22 cellular contexts compared by ENCODE assay signal in the genomic region with DNA sequence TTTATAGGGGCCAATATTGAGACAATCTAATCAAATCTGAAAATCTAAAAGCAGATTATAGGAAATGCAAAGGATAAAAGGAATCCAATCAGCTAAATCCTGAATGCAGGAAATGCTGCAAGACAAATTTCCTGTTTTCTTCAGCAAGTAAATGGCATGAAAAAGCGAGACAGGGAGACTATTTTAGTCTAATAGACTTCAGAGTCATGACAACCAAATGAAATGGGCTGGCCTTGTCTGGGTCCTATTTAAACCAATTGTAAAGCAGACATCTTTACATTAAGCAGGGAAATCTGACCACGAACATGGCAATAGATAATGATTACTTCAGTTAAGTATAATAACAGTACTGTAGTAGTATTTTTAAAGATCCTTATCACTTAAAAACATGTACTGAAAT. TPM values are rescaled to one million over a fixed set of nuclear protein-coding genes. Genes with fewer than 3 reads are reported as not detected.
DNase-seq lines count a peak whose midpoint lies in the region; ATAC-seq and TF ChIP-seq lines count a peak whose summit lies in the region.
"Had no signal": no experiment of that assay in that cellular context is flagged by ENCODE, and none has a peak within 500 bp of the region (broad histone marks: within the 10 kb centered on the region; RNA-seq: fewer than 3 reads in every experiment).

No MANE protein-coding gene starts in this region.

- no peaks in the 10 kb centered on the region for H3K9me3 ChIP-seq in SK-N-SH
- H3K9me3 ChIP-seq in GM23248 (ENCODE audit: low read depth) = no peaks in the 10 kb centered on the region
- H3K9me3 ChIP-seq: breast epithelium, left lung, MG63, right atrium auricular region, SJSA1, upper lobe of left lung had no signal

- H3K4me1 ChIP-seq in SK-N-SH (ENCODE audit: control insufficient read depth in 1 of 2, insufficient read depth in 2 of 2, low read depth in 1 of 2, low read length in 1 of 2) = peaks cover 0 to 8% of the 10 kb centered on the region in 2 experiments; a peak in 2 of 4 replicates
- no peaks in the 10 kb centered on the region for H3K4me1 ChIP-seq in GM23248 (ENCODE audit: insufficient read depth)
- H3K4me1 ChIP-seq: SJSA1 had no signal

- H3K27me3 Mint-ChIP-seq in activated CD8-positive, alpha-beta T cell treated with anti-CD3 and anti-CD28 coated beads for 36 hours = no peaks in the 10 kb centered on the region
- no peaks in the 10 kb centered on the region for H3K27me3 Mint-ChIP-seq in mesothelial cell of epicardium (ENCODE audit: low read depth)

- H3F3A ChIP-seq in SK-N-SH (replicated peaks; ENCODE audit: insufficient read depth) = peaks cover 23% of the 10 kb centered on the region
- no peaks in the 10 kb centered on the region for H3F3A ChIP-seq in GM23248 (ENCODE audit: insufficient read depth)

- H3K4me3 Mint-ChIP-seq in activated CD8-positive, alpha-beta T cell treated with anti-CD3 and anti-CD28 coated beads for 36 hours = peak overlapping the region; percentile 52
- H3K4me3 Mint-ChIP-seq in mesothelial cell of epicardium = peak overlapping the region; percentile 40

- H3K9me2 ChIP-seq in SK-N-SH (no peaks in the 10 kb centered on the region), GM23248 (ENCODE audit: insufficient read depth) (no peaks in the 10 kb centered on the region)

- TF ChIP-seq CTCF in SK-N-SH (IDR thresholded peaks at IDR 0.05) (no peak), mesothelial cell of epicardium (IDR thresholded peaks at IDR 0.05; ENCODE audit: unreplicated experiment) (no peak)
- no peak for TF ChIP-seq CTCF in activated CD8-positive, alpha-beta T cell treated with anti-CD3 and anti-CD28 coated beads for 36 hours (IDR thresholded peaks at IDR 0.05)

- H3K9me3 Mint-ChIP-seq in activated CD8-positive, alpha-beta T cell treated with anti-CD3 and anti-CD28 coated beads for 36 hours = no peaks in the 10 kb centered on the region
- no peaks in the 10 kb centered on the region for H3K9me3 Mint-ChIP-seq in mesothelial cell of epicardium

- no peak for ATAC-seq in SK-N-SH treated with all-trans-retinoic acid at 6 μM for 48 hours
- no peak for ATAC-seq in activated CD8-positive, alpha-beta T cell treated with anti-CD3 and anti-CD28 coated beads for 36 hours
- ATAC-seq in HG03039 (IDR thresholded peaks at IDR 0.05; ENCODE audit: unreplicated experiment) = no peak
- no peak for ATAC-seq in HG02678 (IDR thresholded peaks at IDR 0.05; ENCODE audit: unreplicated experiment)
- ATAC-seq: left lung had no signal

- H3K9ac ChIP-seq in SK-N-SH (no peak overlapping the region), GM23248 (no peak overlapping the region)

- in situ Hi-C loops in GM23248 (cut with MboI) = no loop called here

- H3K27ac Mint-ChIP-seq in activated CD8-positive, alpha-beta T cell treated with anti-CD3 and anti-CD28 coated beads for 36 hours = peak overlapping the region; percentile 63
- peak overlapping the region; percentile 37 for H3K27ac Mint-ChIP-seq in mesothelial cell of epicardium

- H3K4me1 Mint-ChIP-seq in activated CD8-positive, alpha-beta T cell treated with anti-CD3 and anti-CD28 coated beads for 36 hours (ENCODE audit: low read depth) = peaks cover 29% of the 10 kb centered on the region
- peaks cover 18% of the 10 kb centered on the region for H3K4me1 Mint-ChIP-seq in mesothelial cell of epicardium

- no peak for TF ChIP-seq EP300 in SK-N-SH (IDR thresholded peaks at IDR 0.05; ENCODE audit: borderline replicate concordance in 1 of 2, low read depth in 1 of 2, low read length in 1 of 2)

- CTCF ChIA-PET in SK-N-SH (lab: Yijun Ruan, JAX) = interaction anchor here (0.8 to 1.6 kb wide), 3 partner anchors 47 to 156 kb away, joined by 3 to 6 read pairs (median 3); no protein-coding TSS in a partner anchor
- CTCF ChIA-PET in activated CD8-positive, alpha-beta T cell treated with anti-CD3 and anti-CD28 coated beads for 36 hours (lab: Charles Lee) = interaction anchor here (1.3 to 1.6 kb wide), 3 partner anchors 67 to 106 kb away, joined by 3 to 5 read pairs (median 3); no protein-coding TSS in a partner anchor

- no peak for DNase-seq in SK-N-SH
- no peak for DNase-seq in GM23248
- DNase-seq in activated CD8-positive, alpha-beta T cell treated with anti-CD3 and anti-CD28 coated beads for 36 hours = no peak
- no peak for DNase-seq in mesothelial cell of epicardium (ENCODE audit: low spot score in 2 of 2, unreplicated experiment in 2 of 2)
- no peak for DNase-seq in C1 segment of cervical spinal cord (lab: John Stamatoyannopoulos, UW)
- DNase-seq: 8988T; COR-L47; effector CD4-positive, alpha-beta T cell; left lung; MG63; NCI-H226; stimulated activated CD4-positive, alpha-beta T cell treated with anti-CD3 and anti-CD28 coated beads, Interleukin-4, amount 100 ng/mL, for 1 hour; upper lobe of left lung; WERI-Rb-1 had no signal

- peaks cover 30% of the 10 kb centered on the region for H3K36me3 Mint-ChIP-seq in activated CD8-positive, alpha-beta T cell treated with anti-CD3 and anti-CD28 coated beads for 36 hours (ENCODE audit: low read depth)
- peaks cover 17% of the 10 kb centered on the region for H3K36me3 Mint-ChIP-seq in mesothelial cell of epicardium

- peak overlapping the region; percentile 80 for H3K4me2 ChIP-seq in SK-N-SH
- peak overlapping the region; percentile 85 for H3K4me2 ChIP-seq in GM23248 (ENCODE audit: unreplicated experiment)

- no peak overlapping the region for H2AFZ ChIP-seq in SK-N-SH (ENCODE audit: low read depth)
- H2AFZ ChIP-seq in GM23248 = no peak overlapping the region

- peaks cover 40% of the 10 kb centered on the region for H3K79me2 ChIP-seq in SK-N-SH (ENCODE audit: insufficient read depth)
- H3K79me2 ChIP-seq in GM23248 (ENCODE audit: insufficient read depth) = peaks cover 41% of the 10 kb centered on the region

- H3K4me3 ChIP-seq in SK-N-SH (ENCODE audit: low read depth in 2 of 2, low read length in 1 of 2) (0 out of 4 replicates have a peak overlapping the region, but pooled peaks of 1 of the 2 experiments have one; percentile 14), GM23248 (no peak overlapping the region)
- H3K4me3 ChIP-seq: SJSA1 had no signal

- H3K27me3 ChIP-seq in SK-N-SH (ENCODE audit: insufficient read depth) (no peaks in the 10 kb centered on the region), GM23248 (replicated peaks; ENCODE audit: insufficient read depth) (no peaks in the 10 kb centered on the region)
- H3K27me3 ChIP-seq: breast epithelium, left lung, MG63, right atrium auricular region, SJSA1, upper lobe of left lung had no signal

- no peak for TF ChIP-seq RAD21 in SK-N-SH (IDR thresholded peaks at IDR 0.05; ENCODE audit: low read length)

- intact Hi-C loops in activated CD8-positive, alpha-beta T cell treated with anti-CD3 and anti-CD28 coated beads for 36 hours (cut with micrococcal nuclease) = no loop called here

- H3K36me3 ChIP-seq in SK-N-SH (replicated peaks in 1 of 2; ENCODE audit: control insufficient read depth in 1 of 2, insufficient read depth in 2 of 2, low read length in 1 of 2) (peaks cover 21 to 52% of the 10 kb centered on the region in 2 experiments), GM23248 (ENCODE audit: low read depth) (peaks cover 6% of the 10 kb centered on the region; the same call in 1 of the 2 replicates)
- H3K36me3 ChIP-seq: breast epithelium had no signal

- WGBS in SK-N-SH (ENCODE audit: low lambda C conversion rate) = 74% methylated on average over 2 of the region's 2 CpGs
- WGBS in GM23248 (ENCODE audit: low coverage in 1 of 2, low lambda C conversion rate in 2 of 2, missing lambda C conversion rate in 2 of 2), 2 experiments = 79% methylated on average over 2 of the region's 2 CpGs

- H4K20me1 ChIP-seq in SK-N-SH (ENCODE audit: insufficient read depth) (no peaks in the 10 kb centered on the region), GM23248 (ENCODE audit: insufficient read depth) (no peaks in the 10 kb centered on the region)

- POLR2A ChIA-PET in SK-N-SH (lab: Yijun Ruan, JAX) = no interaction called here
- POLR2A ChIA-PET in activated CD8-positive, alpha-beta T cell treated with anti-CD3 and anti-CD28 coated beads for 36 hours (lab: Charles Lee) = interaction anchor here (0.9 to 5.1 kb wide), 3 partner anchors 11 to 23 kb away, joined by 3 to 46 read pairs (median 3); partner anchors contain the start of gene ARMC8

- H3K27ac ChIP-seq in SK-N-SH (ENCODE audit: low read depth in 2 of 2, low read length in 1 of 2) = no peak overlapping the region
- H3K27ac ChIP-seq in GM23248 = no peak overlapping the region
- H3K27ac ChIP-seq: breast epithelium, left lung, right atrium auricular region, SJSA1, upper lobe of left lung, WERI-Rb-1 had no signal

RNA-seq across cellular contexts. Expression of gene DBR1, which starts 2.1 kb away (rescaled TPM):
- polyA plus RNA-seq in SK-N-SH (2012; rRNA removed) (9.2 and 10.1 TPM in 2 replicates), GM23248 (2016; fragmentation: Nextera tagmentation; extraction: Ambion mirVana) (12.1 and 12.3 TPM in 2 replicates)
- polyA plus RNA-seq in SK-N-SH (2012; cell fraction: cytosol; rRNA removed) = 12.1 and 12.4 TPM in 2 replicates
- polyA plus RNA-seq in SK-N-SH (2012; cell fraction: nucleus; rRNA removed) = 5.8 and 8.5 TPM in 2 replicates
- 14.7 and 16.9 TPM in 2 replicates for total RNA-seq in GM23248 (2014; rRNA removed; shearing (Covaris generic))
- 10 to 100 TPM; 21.2 to 22.7 TPM for total RNA-seq in activated CD8-positive, alpha-beta T cell treated with anti-CD3 and anti-CD28 coated beads for 36 hours
- total RNA-seq in mesothelial cell of epicardium = 19.3 to 21.1 TPM (median 21.0 TPM) in 3 replicates

RNA-seq across cellular contexts. Expression of gene ARMC8, which starts 14.5 kb away (rescaled TPM):
- polyA plus RNA-seq in SK-N-SH (2012; rRNA removed) (35.5 and 39.2 TPM in 2 replicates), GM23248 (2016; fragmentation: Nextera tagmentation; extraction: Ambion mirVana) (30.1 and 31.2 TPM in 2 replicates)
- 33.6 and 35.7 TPM in 2 replicates for polyA plus RNA-seq in SK-N-SH (2012; cell fraction: cytosol; rRNA removed)
- 43.9 and 57.2 TPM in 2 replicates for polyA plus RNA-seq in SK-N-SH (2012; cell fraction: nucleus; rRNA removed)
- total RNA-seq in GM23248 (2014; rRNA removed; shearing (Covaris generic)) = 29.2 and 32.9 TPM in 2 replicates
- 10 to 100 TPM; 48.1 to 51.4 TPM for total RNA-seq in activated CD8-positive, alpha-beta T cell treated with anti-CD3 and anti-CD28 coated beads for 36 hours
- total RNA-seq in mesothelial cell of epicardium = 48.8 to 53.2 TPM (median 50.6 TPM) in 3 replicates

RNA-seq across cellular contexts. Expression of gene A4GNT, which starts 40.4 kb away (rescaled TPM):
- polyA plus RNA-seq in SK-N-SH (2012; rRNA removed) = not detected in 2 replicates
- not detected in 2 replicates for polyA plus RNA-seq in SK-N-SH (2012; cell fraction: cytosol; rRNA removed)
- not detected in 2 replicates for polyA plus RNA-seq in SK-N-SH (2012; cell fraction: nucleus; rRNA removed)
- total RNA-seq in GM23248 (2014; rRNA removed; shearing (Covaris generic)) = not detected in 2 replicates
- 0.14 TPM in 1 of 2 replicates, not detected in the other for polyA plus RNA-seq in GM23248 (2016; fragmentation: Nextera tagmentation; extraction: Ambion mirVana)
- not detected for total RNA-seq in activated CD8-positive, alpha-beta T cell treated with anti-CD3 and anti-CD28 coated beads for 36 hours
- total RNA-seq in mesothelial cell of epicardium = not detected in 3 replicates
- total RNA-seq: breast epithelium, G401, left lung, myocyte, right atrium auricular region, SJSA1 had no signal

RNA-seq across cellular contexts. Expression of gene DZIP1L, which starts 57.2 kb away (rescaled TPM):
- 6.4 and 8.0 TPM in 2 replicates for polyA plus RNA-seq in SK-N-SH (2012; rRNA removed)
- polyA plus RNA-seq in SK-N-SH (2012; cell fraction: cytosol; rRNA removed) = 2.7 and 3.3 TPM in 2 replicates
- 42.4 and 46.4 TPM in 2 replicates for polyA plus RNA-seq in SK-N-SH (2012; cell fraction: nucleus; rRNA removed)
- 19.8 and 34.0 TPM in 2 replicates for total RNA-seq in GM23248 (2014; rRNA removed; shearing (Covaris generic))
- 9.6 and 11.1 TPM in 2 replicates for polyA plus RNA-seq in GM23248 (2016; fragmentation: Nextera tagmentation; extraction: Ambion mirVana)
- not detected for total RNA-seq in activated CD8-positive, alpha-beta T cell treated with anti-CD3 and anti-CD28 coated beads for 36 hours
- total RNA-seq in mesothelial cell of epicardium = 24.9 to 26.5 TPM (median 25.1 TPM) in 3 replicates
